In genomic region chr1:223081181-223081994, GRCh38 we compare ENCODE assay signal across 8 cellular contexts.
DNase-seq lines count a peak whose midpoint lies in the region; ATAC-seq, FAIRE-seq and TF ChIP-seq lines count a peak whose summit lies in the region.

No MANE protein-coding gene starts in this region.

- no peaks in the 10 kb centered on the region for H3K9me1 ChIP-seq in keratinocyte (ENCODE audit: control insufficient read depth, extremely low read depth, insufficient read depth, low read length)

- POLR2A ChIA-PET in WTC11 (lab: Charles Lee): interaction anchor here (0.6 to 0.7 kb wide), 2 partner anchors 60 to 283 kb away, joined by 3 to 7 read pairs; no protein-coding TSS in a partner anchor

- peaks cover 7% of the 10 kb centered on the region for H3K27me3 ChIP-seq in keratinocyte (ENCODE audit: control insufficient read depth, extremely low read depth, insufficient read depth, low read length)

- no peaks in the 10 kb centered on the region for H3K36me3 ChIP-seq in keratinocyte (ENCODE audit: control insufficient read depth in 2 of 2, extremely low read depth in 1 of 2, insufficient read depth in 2 of 2, low read length in 2 of 2)

- DNase-seq in AG08395 (ENCODE audit: low spot score): peak; percentile 79
- peak; percentile 98 for DNase-seq in NCI-H2171 treated with DMSO at 0.1 percent for 48 hours (lab: John Stamatoyannopoulos, UW)
- peak; percentile 95 for DNase-seq in WTC11 (ENCODE audit: low spot score)
- peak; percentile 90 to 94 for DNase-seq in cardiac fibroblast (ENCODE audit: low read depth in 2 of 2)
- peak; percentile 57 for DNase-seq in keratinocyte (ENCODE audit: low read depth, low spot score)
- DNase-seq in stimulated activated CD4-positive, alpha-beta T cell treated with anti-CD3 and anti-CD28 coated beads, Interleukin-12 subunit alpha, Interleukin-12 subunit beta, amount 100 ng/mL, for 4 hours: peak; percentile 69

- TF ChIP-seq CTCF in WTC11 (IDR thresholded peaks at IDR 0.05): peak; percentile 82
- TF ChIP-seq CTCF in cardiac fibroblast (IDR thresholded peaks at IDR 0.05; ENCODE audit: low read depth, low read length): peak; percentile 93
- TF ChIP-seq CTCF in keratinocyte (optimal IDR thresholded peaks at IDR 0.05 in 1 of 3, IDR thresholded peaks at IDR 0.05 in 1 of 3, conservative IDR thresholded peaks at IDR 0.05 in 1 of 3; ENCODE audit: extremely low read depth in 1 of 3, insufficient read depth in 2 of 3, low read length in 3 of 3): peak; percentile 74 to 97 (median 94)

- H3K79me2 ChIP-seq in keratinocyte (ENCODE audit: control insufficient read depth, insufficient read depth, low read length): no peaks in the 10 kb centered on the region

- FAIRE-seq in keratinocyte (lab: Jason Lieb, UNC): peak; percentile 65

- H4K20me1 ChIP-seq in keratinocyte (ENCODE audit: control insufficient read depth, extremely low read depth, insufficient read depth, low read length): no peaks in the 10 kb centered on the region

- H3K27ac ChIP-seq in keratinocyte (ENCODE audit: control insufficient read depth, insufficient read depth, low read length): peak overlapping the region; percentile 25

- H3K4me3 ChIP-seq in cardiac fibroblast (replicated peaks in 1 of 2; ENCODE audit: low read depth in 2 of 2, low read length in 2 of 2) (peak overlapping the region; percentile 30 to 39), keratinocyte (ENCODE audit: control insufficient read depth in 2 of 3, extremely low read depth in 1 of 3, insufficient read depth in 2 of 3, low read depth in 1 of 3, low read length in 3 of 3) (peak overlapping the region in 2 of 3 experiments; percentile 10 to 35)

- peak; percentile 77 for ATAC-seq in GM18870 (IDR thresholded peaks at IDR 0.05; ENCODE audit: unreplicated experiment)
- peak; percentile 94 for ATAC-seq in HG03135 (IDR thresholded peaks at IDR 0.05; ENCODE audit: unreplicated experiment)
- peak; percentile 93 for ATAC-seq in WTC11

- no peak overlapping the region for H3K4me3 Mint-ChIP-seq in WTC11

- H3K4me1 ChIP-seq in keratinocyte (ENCODE audit: control insufficient read depth, extremely low read depth, insufficient read depth, low read length): no peaks in the 10 kb centered on the region

- peaks cover 33% of the 10 kb centered on the region for H3K4me1 Mint-ChIP-seq in WTC11

- H3K36me3 Mint-ChIP-seq in WTC11: no peaks in the 10 kb centered on the region

- H3K9me3 ChIP-seq in keratinocyte (ENCODE audit: control insufficient read depth, low read depth, low read length): no peaks in the 10 kb centered on the region

- CTCF ChIA-PET in WTC11 (lab: Charles Lee): interaction anchor here (0.9 to 3.6 kb wide), 7 partner anchors 9 to 286 kb away, joined by 3 to 16 read pairs (median 9); no protein-coding TSS in a partner anchor

- peak overlapping the region; percentile 34 for H2AFZ ChIP-seq in keratinocyte (ENCODE audit: control insufficient read depth, low read length)

- peaks cover 72% of the 10 kb centered on the region for H3K27me3 Mint-ChIP-seq in WTC11 (ENCODE audit: low read depth)

- H3K27ac Mint-ChIP-seq in WTC11: peak overlapping the region; percentile 75; the same call in 1 of the 2 replicates

- H3K4me2 ChIP-seq in keratinocyte (ENCODE audit: control insufficient read depth, extremely low read depth, insufficient read depth, low read depth, low read length): peak overlapping the region; percentile 61

- H3K9me3 Mint-ChIP-seq in WTC11: no peaks in the 10 kb centered on the region

- H3K9ac ChIP-seq in keratinocyte (ENCODE audit: control insufficient read depth, extremely low read depth, insufficient read depth, low read length): peak overlapping the region; percentile 18

- dilution Hi-C loops in keratinocyte (cut with MboI; ENCODE audit: extremely low pct_ligation_motif_present, low sequenced_read_pairs): loop anchor here (25.0 kb wide), 1 partner anchor 294 kb away; no protein-coding TSS in a partner anchor

TF ChIP-seq in WTC11, 78 proteins besides CTCF, POLR2A, EP300 and RAD21:
- TF ChIP-seq TEAD1 (CRISPR knock-in tag; IDR thresholded peaks at IDR 0.05) (peak; percentile 76; the same call in 1 of the 2 replicates), FOXK1 (CRISPR knock-in tag; IDR thresholded peaks at IDR 0.05) (no peak), ZNF423 (CRISPR knock-in tag; IDR thresholded peaks at IDR 0.05) (peak; percentile 72; the same call in 1 of the 2 replicates), HMGXB4 (CRISPR knock-in tag; IDR thresholded peaks at IDR 0.05) (0 out of 2 replicates have a peak, but pooled peaks have one; percentile 17), TEAD4 (CRISPR knock-in tag; IDR thresholded peaks at IDR 0.05) (peak; percentile 65; the same call in 1 of the 2 replicates), CDX4 (CRISPR knock-in tag; IDR thresholded peaks at IDR 0.05; ENCODE audit: borderline replicate concordance) (no peak), ZNF416 (CRISPR knock-in tag; IDR thresholded peaks at IDR 0.05) (0 out of 2 replicates have a peak, but pooled peaks have one; percentile 7), ZBTB21 (CRISPR knock-in tag; IDR thresholded peaks at IDR 0.05; ENCODE audit: borderline replicate concordance) (peak; percentile 63; the same call in 1 of the 2 replicates), GABPB1 (CRISPR knock-in tag; IDR thresholded peaks at IDR 0.05) (peak; percentile 41; the same call in 1 of the 2 replicates), CREM (CRISPR knock-in tag; IDR thresholded peaks at IDR 0.05) (0 out of 2 replicates have a peak, but pooled peaks have one; percentile 55), TCF7 (CRISPR knock-in tag; IDR thresholded peaks at IDR 0.05; ENCODE audit: low read depth) (no peak)

Comparison
In these comparisons a context has a peak if more than half of its experiments do, and no peak if none do; other contexts are left out.
1. Peak in every context shown above with its lines: DNase-seq, ATAC-seq, H3K4me3 ChIP-seq and H3K27ac ChIP-seq.